ENCODE assay signal across 34 cellular contexts in the genomic region with DNA sequence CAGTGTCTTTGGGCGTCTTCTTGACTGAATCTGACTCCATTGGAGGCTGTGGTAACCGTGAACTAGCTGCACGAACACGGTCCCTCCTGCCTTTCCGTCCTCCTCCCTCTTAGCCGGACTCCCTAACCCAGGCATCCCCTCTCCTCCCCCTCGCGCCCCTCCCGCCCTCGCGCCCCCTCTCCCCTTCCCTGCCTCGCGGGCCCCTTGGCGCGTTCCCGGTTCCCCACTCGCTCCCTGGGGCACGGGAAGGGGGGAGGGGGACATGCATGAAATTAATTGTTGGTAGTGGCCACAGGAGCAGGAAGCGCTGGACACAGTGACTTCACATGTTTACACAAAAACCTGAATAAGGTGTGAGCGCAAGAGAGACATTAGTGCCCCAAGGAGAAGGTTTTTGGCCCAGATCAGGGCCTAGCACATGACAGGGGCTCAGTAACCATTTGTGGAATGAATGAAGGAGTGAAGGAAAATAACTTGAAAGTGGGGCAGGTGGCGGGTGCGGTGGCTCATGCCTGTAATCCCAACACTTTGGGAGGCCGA. TPM values are rescaled to one million over a fixed set of nuclear protein-coding genes. Genes with fewer than 3 reads are reported as not detected.
"Had no signal": no experiment of that assay in that cellular context is flagged by ENCODE, and none has a peak within 500 bp of the region (broad histone marks: within the 10 kb centered on the region; RNA-seq: fewer than 3 reads in every experiment).

No MANE protein-coding gene starts in this region.

- ATAC-seq: activated CD4-positive, alpha-beta T cell treated with anti-CD3 and anti-CD28 coated beads for 36 hours; activated CD4-positive, CD25-positive, alpha-beta regulatory T cell treated with anti-CD3 and anti-CD28 coated beads, Interleukin-2, amount 50 U/mL, for 24 hours; activated CD8-positive, alpha-beta T cell treated with anti-CD3 and anti-CD28 coated beads, Interleukin-2, amount 10 ng/mL, durations not matched to agents 7 days and 5 days; body of pancreas; Panc1 had no signal

- H3K9me3 ChIP-seq: adrenal gland, body of pancreas, SJCRH30 had no signal

- H3K36me3 ChIP-seq: adrenal gland, SJCRH30 had no signal

- H3K4me3 ChIP-seq: adrenal gland, body of pancreas, SJCRH30, SK-N-MC had no signal

- H3K27me3 ChIP-seq: adrenal gland, body of pancreas had no signal

- H3K27me3 Mint-ChIP-seq: activated T-cell treated with anti-CD3 and anti-CD28 coated beads, Interleukin-2, amount 50 U/mL, for 24 hours had no signal

- FAIRE-seq: astrocyte, bronchial epithelial cell, TTC549 had no signal

- H3K9me3 Mint-ChIP-seq: activated CD4-positive, alpha-beta T cell treated with anti-CD3 and anti-CD28 coated beads, Interleukin-2, amount 10 ng/mL, durations not matched to agents 7 days and 5 days; activated naive CD4-positive, alpha-beta T cell treated with anti-CD3 and anti-CD28 coated beads for 36 hours; activated T-cell treated with anti-CD3 and anti-CD28 coated beads, Interleukin-2, amount 50 U/mL, for 24 hours; activated T-helper 1 cell treated with anti-CD3 and anti-CD28 coated beads, Interleukin-12 subunit alpha, Interleukin-12 subunit beta, Interleukin-2, Interleukin-4 antibody, amounts not matched to agents 30 ng/mL and 10 ng/mL and 1 ng/mL, durations not matched to agents 14 hours and 24 hours and 36 hours had no signal

- DNase-seq: activated CD4-positive, alpha-beta T cell treated with anti-CD3 and anti-CD28 coated beads for 36 hours; activated CD4-positive, alpha-beta T cell treated with anti-CD3 and anti-CD28 coated beads, Interleukin-2, amount 10 ng/mL, durations not matched to agents 7 days and 5 days; activated CD4-positive, alpha-beta T cell treated with anti-CD3 and anti-CD28 coated beads, Interleukin-2, amount 50 U/mL, for 48 hours; activated CD8-positive, alpha-beta T cell treated with anti-CD3 and anti-CD28 coated beads, Interleukin-2, amount 10 ng/mL, durations not matched to agents 7 days and 5 days; activated gamma-delta T cell treated with Interleukin-2 at 50 U/mL for 16 hours; activated naive CD4-positive, alpha-beta T cell treated with anti-CD3 and anti-CD28 coated beads for 36 hours; activated T-cell treated with anti-CD3 and anti-CD28 coated beads, Interleukin-2, amount 50 U/mL, for 24 hours; adrenal gland; body of pancreas; caudate nucleus; cerebellar nuclear complex; KG1; NCI-H1105; NCI-H1417 treated with DMSO at 0.1 percent for 48 hours; NCI-H2029; NCI-H345; NCI-H524 treated with DMSO at 0.1 percent for 48 hours; SHP77; SJCRH30; T1000 had no signal

- H3K4me1 Mint-ChIP-seq: activated CD4-positive, alpha-beta T cell treated with anti-CD3 and anti-CD28 coated beads for 36 hours; activated CD4-positive, alpha-beta T cell treated with anti-CD3 and anti-CD28 coated beads, Interleukin-2, amount 10 ng/mL, durations not matched to agents 7 days and 5 days had no signal

- H3K36me3 Mint-ChIP-seq: activated naive CD4-positive, alpha-beta T cell treated with anti-CD3 and anti-CD28 coated beads, Interleukin-2, amount 50 U/mL, for 72 hours had no signal

- H3K4me3 Mint-ChIP-seq: activated CD4-positive, alpha-beta T cell treated with anti-CD3 and anti-CD28 coated beads for 36 hours; activated CD4-positive, alpha-beta T cell treated with anti-CD3 and anti-CD28 coated beads, Interleukin-2, amount 10 ng/mL, durations not matched to agents 7 days and 5 days; activated CD8-positive, alpha-beta T cell treated with anti-CD3 and anti-CD28 coated beads, Interleukin-2, amount 10 ng/mL, durations not matched to agents 7 days and 5 days; activated naive CD4-positive, alpha-beta T cell treated with anti-CD3 and anti-CD28 coated beads for 36 hours; activated T-cell treated with anti-CD3 and anti-CD28 coated beads, Interleukin-2, amount 50 U/mL, for 24 hours; activated T-helper 1 cell treated with anti-CD3 and anti-CD28 coated beads, Interleukin-12 subunit alpha, Interleukin-12 subunit beta, Interleukin-2, Interleukin-4 antibody, amounts not matched to agents 30 ng/mL and 10 ng/mL and 1 ng/mL, durations not matched to agents 14 hours and 24 hours and 36 hours had no signal

- H3K4me1 ChIP-seq: adrenal gland, body of pancreas had no signal

- H3K27ac ChIP-seq: adrenal gland, body of pancreas, SJCRH30, SK-N-MC had no signal

RNA-seq across cellular contexts. Expression of a gene that starts 0.3 kb away (rescaled TPM):
- total RNA-seq: activated CD4-positive, alpha-beta T cell treated with anti-CD3 and anti-CD28 coated beads for 36 hours; activated CD4-positive, alpha-beta T cell treated with anti-CD3 and anti-CD28 coated beads, Interleukin-2, amount 10 ng/mL, durations not matched to agents 7 days and 5 days; activated CD8-positive, alpha-beta T cell treated with anti-CD3 and anti-CD28 coated beads, Interleukin-2, amount 10 ng/mL, durations not matched to agents 7 days and 5 days; activated naive CD4-positive, alpha-beta T cell treated with anti-CD3 and anti-CD28 coated beads for 36 hours; activated naive CD4-positive, alpha-beta T cell treated with anti-CD3 and anti-CD28 coated beads, Interleukin-2, amount 50 U/mL, for 72 hours; activated T-helper 1 cell treated with anti-CD3 and anti-CD28 coated beads, Interleukin-12 subunit alpha, Interleukin-12 subunit beta, Interleukin-2, Interleukin-4 antibody, amounts not matched to agents 30 ng/mL and 10 ng/mL and 1 ng/mL, durations not matched to agents 14 hours and 24 hours and 36 hours; adrenal gland; astrocyte; body of pancreas; bronchial epithelial cell; LHCN-M2; M059J; NCI-H460; RPMI7951; SJCRH30; T-helper 1 cell treated with Interleukin-12 subunit alpha and Interleukin-12 subunit beta and Interleukin-4 antibody, amounts not matched to agents 30 ng/mL and 1 ng/mL, for 36 hours; T-helper 2 cell treated with Interferon-gamma antibody and Interleukin-4, amounts not matched to agents 100 ng/mL and 5 ng/mL, for 36 hours had no signal

RNA-seq across cellular contexts. Expression of a gene that starts 0.6 kb away (rescaled TPM):
- total RNA-seq: activated CD4-positive, alpha-beta T cell treated with anti-CD3 and anti-CD28 coated beads for 36 hours; activated CD4-positive, alpha-beta T cell treated with anti-CD3 and anti-CD28 coated beads, Interleukin-2, amount 10 ng/mL, durations not matched to agents 7 days and 5 days; activated CD8-positive, alpha-beta T cell treated with anti-CD3 and anti-CD28 coated beads, Interleukin-2, amount 10 ng/mL, durations not matched to agents 7 days and 5 days; activated naive CD4-positive, alpha-beta T cell treated with anti-CD3 and anti-CD28 coated beads for 36 hours; activated naive CD4-positive, alpha-beta T cell treated with anti-CD3 and anti-CD28 coated beads, Interleukin-2, amount 50 U/mL, for 72 hours; activated T-helper 1 cell treated with anti-CD3 and anti-CD28 coated beads, Interleukin-12 subunit alpha, Interleukin-12 subunit beta, Interleukin-2, Interleukin-4 antibody, amounts not matched to agents 30 ng/mL and 10 ng/mL and 1 ng/mL, durations not matched to agents 14 hours and 24 hours and 36 hours; adrenal gland; astrocyte; body of pancreas; bronchial epithelial cell; LHCN-M2; M059J; NCI-H460; RPMI7951; SJCRH30; T-helper 1 cell treated with Interleukin-12 subunit alpha and Interleukin-12 subunit beta and Interleukin-4 antibody, amounts not matched to agents 30 ng/mL and 1 ng/mL, for 36 hours; T-helper 2 cell treated with Interferon-gamma antibody and Interleukin-4, amounts not matched to agents 100 ng/mL and 5 ng/mL, for 36 hours had no signal

RNA-seq across cellular contexts. Expression of a gene that starts 32.0 kb away (rescaled TPM):
- total RNA-seq: body of pancreas, bronchial epithelial cell, NCI-H460, RPMI7951 had no signal
